Comparison of ENCODE assay signal across 23 cellular contexts in genomic region chr1:6045110-6045502, GRCh38.
"Had no signal": no experiment of that assay in that cellular context is flagged by ENCODE, and none has a peak within 500 bp of the region (broad histone marks: within the 10 kb centered on the region; RNA-seq: fewer than 3 reads in every experiment).

No MANE protein-coding gene starts in this region.

- H3K27me3 Mint-ChIP-seq: memory B cell; stimulated activated naive CD8-positive, alpha-beta T cell treated with anti-CD3 and anti-CD28 coated beads, Interleukin-15, Interleukin-2, amounts not matched to agents 100 ng/mL and 50 ng/mL, for 24 hours had no signal

- FAIRE-seq: endometrium, keratinocyte, pancreas, small intestine had no signal

- H3K4me3 ChIP-seq: esophagus muscularis mucosa, gastroesophageal sphincter, left ventricle myocardium inferior, lower lobe of right lung, pancreas, tibial artery, upper lobe of right lung, vagina had no signal

- H3K4me1 Mint-ChIP-seq: mesothelial cell of epicardium, nephron had no signal

- H3K4me3 Mint-ChIP-seq: immature natural killer cell; memory B cell; mesothelial cell of epicardium; nephron; stimulated activated naive CD8-positive, alpha-beta T cell treated with anti-CD3 and anti-CD28 coated beads, Interleukin-15, Interleukin-2, amounts not matched to agents 100 ng/mL and 50 ng/mL, for 24 hours had no signal

- DNase-seq: cortex of kidney; effector memory CD4-positive, alpha-beta T cell; immature natural killer cell; left ventricle myocardium inferior; lower lobe of right lung; nucleus accumbens; stimulated activated CD4-positive, alpha-beta T cell treated with anti-CD3 and anti-CD28 coated beads, Interleukin-12 subunit alpha, Interleukin-12 subunit beta, amount 100 ng/mL, for 4 hours; stimulated activated CD4-positive, alpha-beta T cell treated with anti-CD3 and anti-CD28 coated beads, Interleukin-2, amount 100 ng/mL, for 48 hours; tibial artery; upper lobe of right lung had no signal

- H3K36me3 Mint-ChIP-seq: mesothelial cell of epicardium had no signal

- H3K4me1 ChIP-seq: esophagus muscularis mucosa, gastroesophageal sphincter, left ventricle myocardium inferior, lower lobe of right lung, pancreas, tibial artery, upper lobe of right lung, vagina had no signal

- H3K9me3 Mint-ChIP-seq: immature natural killer cell; memory B cell; mesothelial cell of epicardium; nephron; stimulated activated naive CD8-positive, alpha-beta T cell treated with anti-CD3 and anti-CD28 coated beads, Interleukin-15, Interleukin-2, amounts not matched to agents 100 ng/mL and 50 ng/mL, for 24 hours had no signal

- H3K36me3 ChIP-seq: pancreas, tibial artery, upper lobe of right lung, vagina had no signal

- H3K27ac Mint-ChIP-seq: memory B cell; mesothelial cell of epicardium; nephron; progenitor cell of endocrine pancreas; stimulated activated naive CD8-positive, alpha-beta T cell treated with anti-CD3 and anti-CD28 coated beads, Interleukin-15, Interleukin-2, amounts not matched to agents 100 ng/mL and 50 ng/mL, for 24 hours had no signal

- H3K27me3 ChIP-seq: pancreas, upper lobe of right lung, vagina had no signal

- H3K9me3 ChIP-seq: esophagus muscularis mucosa, gastroesophageal sphincter, left ventricle myocardium inferior, lower lobe of right lung, pancreas, tibial artery, upper lobe of right lung, vagina had no signal

- H3K27ac ChIP-seq: esophagus muscularis mucosa, gastroesophageal sphincter, left ventricle myocardium inferior, lower lobe of right lung, pancreas, tibial artery, upper lobe of right lung, vagina had no signal

- ATAC-seq: gastroesophageal sphincter, lower lobe of right lung, pancreas, right cardiac atrium, upper lobe of right lung had no signal
